ENCODE assay signal across 14 cellular contexts in the genomic region with DNA sequence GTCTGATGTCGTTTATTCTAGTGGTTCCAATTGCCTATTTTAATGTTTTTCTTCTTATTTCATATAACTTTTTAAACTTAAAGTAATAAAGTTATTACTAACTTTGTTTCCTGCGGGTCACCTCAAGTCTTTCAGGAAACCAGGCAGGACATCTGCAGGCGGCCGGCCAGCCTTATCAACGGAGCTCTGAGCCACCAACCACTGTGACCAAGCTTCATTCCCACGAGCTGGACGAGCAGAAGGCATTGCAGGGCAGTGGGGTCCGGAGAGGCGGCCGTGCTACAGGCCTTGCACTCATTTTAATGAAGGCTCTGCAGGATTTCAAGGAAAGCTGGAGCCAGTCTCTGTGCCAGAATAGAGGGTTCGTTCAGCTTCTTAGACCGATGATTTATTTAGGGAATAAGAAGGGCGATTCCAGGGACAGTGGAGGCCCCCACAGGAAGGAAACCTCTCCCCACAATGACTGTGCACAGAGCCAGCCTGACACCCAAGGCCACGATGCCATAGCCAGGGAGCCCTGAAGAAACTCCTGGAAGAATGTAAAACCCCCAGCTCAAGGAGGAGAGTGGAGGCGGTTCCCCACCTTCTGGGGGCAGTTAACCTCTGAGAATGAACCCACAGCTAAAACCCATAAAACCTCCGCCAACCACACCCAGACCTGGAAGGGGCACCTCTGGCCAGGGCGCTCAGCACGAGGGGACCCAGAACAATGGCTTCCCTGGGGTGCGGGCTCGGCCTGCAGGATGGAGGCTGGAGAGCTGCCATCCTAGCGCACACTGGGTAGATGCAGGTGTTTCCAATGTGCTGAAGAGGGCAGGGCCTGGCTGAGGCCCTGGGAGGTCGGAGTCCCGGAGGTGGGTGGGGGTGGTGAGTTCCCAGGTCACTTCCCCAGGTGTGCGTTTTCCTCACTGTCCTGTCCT.
DNase-seq lines count a peak whose midpoint lies in the region; ATAC-seq and TF ChIP-seq lines count a peak whose summit lies in the region.
"Had no signal": no experiment of that assay in that cellular context is flagged by ENCODE, and none has a peak within 500 bp of the region (broad histone marks: within the 10 kb centered on the region; RNA-seq: fewer than 3 reads in every experiment).

No MANE protein-coding gene starts in this region.

- no peaks in the 10 kb centered on the region for H3K9me3 ChIP-seq in left ventricle myocardium inferior (replicated peaks)
- H3K9me3 ChIP-seq in upper lobe of left lung: no peaks in the 10 kb centered on the region

- H3K27ac ChIP-seq in left ventricle myocardium inferior (replicated peaks) (peak overlapping the region; percentile 17), layer of hippocampus (ENCODE audit: low read depth, low read length) (peak overlapping the region; percentile 30), upper lobe of left lung (peak overlapping the region in 3 of 4 donors; percentile 21 to 66 (median 60))

- TF ChIP-seq EP300 in upper lobe of left lung (IDR thresholded peaks at IDR 0.05): no peak

- no peak overlapping the region for H3K4me3 ChIP-seq in left ventricle myocardium inferior
- H3K4me3 ChIP-seq in upper lobe of left lung: no peak overlapping the region

- H3K36me3 ChIP-seq in left ventricle myocardium inferior (no peaks in the 10 kb centered on the region), upper lobe of left lung (peaks cover 0 to 13% (median 3%) of the 10 kb centered on the region in 4 donors)

- no peak for TF ChIP-seq POLR2A in upper lobe of left lung (IDR thresholded peaks at IDR 0.05)

- H3K27me3 ChIP-seq in left ventricle myocardium inferior (ENCODE audit: low read depth) (no peaks in the 10 kb centered on the region), layer of hippocampus (ENCODE audit: control insufficient read depth, insufficient read depth, low read length) (no peaks in the 10 kb centered on the region), upper lobe of left lung (no peaks in the 10 kb centered on the region)

- intact Hi-C loops in left ventricle myocardium inferior (cut with micrococcal nuclease): no loop called here
- intact Hi-C loops in left ventricle myocardium superior (cut with micrococcal nuclease): no loop called here

- TF ChIP-seq CTCF in left ventricle myocardium inferior (IDR thresholded peaks at IDR 0.05; ENCODE audit: borderline replicate concordance) (no peak), upper lobe of left lung (IDR thresholded peaks at IDR 0.05) (no peak)

- no peak for ATAC-seq in left ventricle myocardium superior
- no peak for ATAC-seq in upper lobe of left lung (ENCODE audit: low FRiP score in 2 of 2)

- DNase-seq in left ventricle myocardium inferior (no peak), left ventricle myocardium superior (no peak), UCSD-AML1 (lab: John Stamatoyannopoulos, UW; ENCODE audit: unreplicated experiment) (peak; percentile 74), upper lobe of left lung (peak in 1 of 2 donors; percentile 47), NCI-H1105 (lab: John Stamatoyannopoulos, UW) (no peak), mucosa of gallbladder (ENCODE audit: low spot score) (no peak), SK-N-DZ (ENCODE audit: low spot score) (no peak)
- DNase-seq: C1 segment of cervical spinal cord; HCEC 1CT; hippocampal formation; nephron progenitor cell; stimulated activated CD4-positive, alpha-beta T cell treated with anti-CD3 and anti-CD28 coated beads, Interleukin-15, amount 100 ng/mL, for 24 hours; T1000 had no signal

- 53 to 62% methylated on average over 19 to 24 of the region's 24 CpGs for WGBS in upper lobe of left lung, 2 donors

- H3K4me1 ChIP-seq in left ventricle myocardium inferior: peaks cover 39% of the 10 kb centered on the region
- H3K4me1 ChIP-seq in upper lobe of left lung: peaks cover 22 to 38% (median 33%) of the 10 kb centered on the region in 4 donors
